In the genomic region with DNA sequence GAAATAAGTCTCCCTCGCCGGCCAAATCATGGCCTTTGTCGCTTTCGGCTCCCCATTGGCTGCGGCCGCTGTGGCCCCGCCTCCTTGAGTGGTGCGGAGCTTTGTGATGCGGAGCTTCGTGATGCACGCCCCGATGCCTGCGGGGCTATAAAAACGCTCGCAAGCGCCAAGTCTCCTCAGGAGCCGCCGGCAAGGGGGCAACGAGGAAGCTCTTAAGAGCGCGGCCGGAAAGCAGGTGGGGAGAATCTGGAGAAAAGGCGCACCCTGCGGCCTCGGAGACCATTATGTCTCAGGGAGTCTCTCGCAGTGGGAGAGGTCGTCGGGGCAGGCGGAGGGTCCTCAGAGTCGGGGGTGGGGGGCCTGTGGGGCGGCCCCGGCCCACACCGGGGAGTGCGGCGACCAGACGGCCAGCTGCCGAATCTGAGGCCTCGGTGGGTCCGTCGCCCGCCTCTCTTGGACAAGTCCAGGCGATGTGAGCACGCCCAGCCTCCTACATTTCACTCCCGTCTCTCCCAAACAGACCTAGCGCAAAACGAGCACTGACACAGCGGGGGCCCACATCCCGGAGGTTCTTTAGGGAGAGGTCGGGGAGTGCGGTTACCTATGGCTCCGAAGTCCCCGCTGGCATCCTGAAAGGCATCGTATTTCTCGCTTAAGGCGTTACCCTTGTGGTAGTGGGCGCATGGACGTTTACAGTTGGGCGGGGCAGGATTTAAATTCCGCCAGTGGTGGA, we compare ENCODE assay signal across 8 cellular contexts. TPM values are rescaled to one million over a fixed set of nuclear protein-coding genes. Genes with fewer than 3 reads are reported as not detected.
DNase-seq lines count a peak whose midpoint lies in the region; ATAC-seq and TF ChIP-seq lines count a peak whose summit lies in the region.

A gene with protein sequence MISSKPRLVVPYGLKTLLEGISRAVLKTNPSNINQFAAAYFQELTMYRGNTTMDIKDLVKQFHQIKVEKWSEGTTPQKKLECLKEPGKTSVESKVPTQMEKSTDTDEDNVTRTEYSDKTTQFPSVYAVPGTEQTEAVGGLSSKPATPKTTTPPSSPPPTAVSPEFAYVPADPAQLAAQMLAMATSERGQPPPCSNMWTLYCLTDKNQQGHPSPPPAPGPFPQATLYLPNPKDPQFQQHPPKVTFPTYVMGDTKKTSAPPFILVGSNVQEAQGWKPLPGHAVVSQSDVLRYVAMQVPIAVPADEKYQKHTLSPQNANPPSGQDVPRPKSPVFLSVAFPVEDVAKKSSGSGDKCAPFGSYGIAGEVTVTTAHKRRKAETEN (plus strand): TSS at position 179 of the 733 bp plus-strand sequence. CDS start 4,053 bp downstream, outside the sequence.

- DNase-seq in A172 (ENCODE audit: low spot score) (peak; percentile 86), NCI-H774 (lab: John Stamatoyannopoulos, UW) (peak; percentile 87), esophagus muscularis mucosa (ENCODE audit: extremely low spot score) (peak; percentile 93)
- peak; percentile 75 to 79 for DNase-seq in activated T-cell treated with anti-CD3 and anti-CD28 coated beads, Interleukin-2, amount 50 U/mL, for 72 hours
- peak; percentile 58 for DNase-seq in stimulated activated CD8-positive, alpha-beta memory T cell treated with anti-CD3 and anti-CD28 coated beads, Interleukin-4, amount 100 ng/mL, for 24 hours (ENCODE audit: low read depth)

- H3K36me3 ChIP-seq in esophagus muscularis mucosa (no peaks in the 10 kb centered on the region), mucosa of stomach (ENCODE audit: control insufficient read depth, insufficient read depth, low read length) (no peaks in the 10 kb centered on the region)

- H3K9ac ChIP-seq in mucosa of stomach (ENCODE audit: low read length): peak within 1 kb of the TSS; percentile 49

- peak within 1 kb of the TSS; percentile 58 to 75 (median 63) for H3K4me3 ChIP-seq in esophagus muscularis mucosa
- H3K4me3 ChIP-seq in mucosa of stomach (ENCODE audit: low read length): peak within 1 kb of the TSS; percentile 29

- peaks cover 0 to 2% of the 10 kb centered on the region in 2 donors for H3K9me3 Mint-ChIP-seq in activated T-cell treated with anti-CD3 and anti-CD28 coated beads, Interleukin-2, amount 50 U/mL, for 72 hours

- peaks cover 7% of the 10 kb centered on the region for H3K27me3 Mint-ChIP-seq in activated T-cell treated with anti-CD3 and anti-CD28 coated beads, Interleukin-2, amount 50 U/mL, for 72 hours (ENCODE audit: low read depth)

- TF ChIP-seq EP300 in esophagus muscularis mucosa (IDR thresholded peaks at IDR 0.05): no peak

- peaks cover 0 to 18% (median 17%) of the 10 kb centered on the region in 4 donors for H3K4me1 ChIP-seq in esophagus muscularis mucosa
- no peaks in the 10 kb centered on the region for H3K4me1 ChIP-seq in mucosa of stomach (ENCODE audit: control insufficient read depth, insufficient read depth, low read length)

- H3K27ac ChIP-seq in esophagus muscularis mucosa (replicated peaks in 1 of 4): peak within 1 kb of the TSS; percentile 48 to 68 (median 56)

- intact Hi-C loops in esophagus muscularis mucosa (cut with DNase I): no loop called here

- H3K27ac Mint-ChIP-seq in activated T-cell treated with anti-CD3 and anti-CD28 coated beads, Interleukin-2, amount 50 U/mL, for 72 hours: peak within 1 kb of the TSS; percentile 64

- TF ChIP-seq CTCF in esophagus muscularis mucosa (IDR thresholded peaks at IDR 0.05): no peak

- peaks cover 25% of the 10 kb centered on the region for H3K4me1 Mint-ChIP-seq in activated T-cell treated with anti-CD3 and anti-CD28 coated beads, Interleukin-2, amount 50 U/mL, for 72 hours (ENCODE audit: low read depth)

- H3K27me3 ChIP-seq in esophagus muscularis mucosa: no peaks in the 10 kb centered on the region
- H3K27me3 ChIP-seq in mucosa of stomach (ENCODE audit: control insufficient read depth, insufficient read depth, low read length): no peaks in the 10 kb centered on the region

- peaks cover 0 to 2% of the 10 kb centered on the region in 2 donors for H3K36me3 Mint-ChIP-seq in activated T-cell treated with anti-CD3 and anti-CD28 coated beads, Interleukin-2, amount 50 U/mL, for 72 hours (ENCODE audit: insufficient read depth in 2 of 2)

- ATAC-seq in GM18858 (IDR thresholded peaks at IDR 0.05; ENCODE audit: unreplicated experiment) (peak; percentile 74), HG03103 (IDR thresholded peaks at IDR 0.05; ENCODE audit: low read depth, unreplicated experiment) (peak; percentile 80)
- ATAC-seq in activated T-cell treated with anti-CD3 and anti-CD28 coated beads, Interleukin-2, amount 50 U/mL, for 72 hours (replicated peaks in 1 of 2): peak; percentile 93 to 94

- no peaks in the 10 kb centered on the region for H3K9me3 ChIP-seq in esophagus muscularis mucosa
- H3K9me3 ChIP-seq in mucosa of stomach (ENCODE audit: control insufficient read depth, low read length): no peaks in the 10 kb centered on the region

- peak within 1 kb of the TSS; percentile 95 to 97 for H3K4me3 Mint-ChIP-seq in activated T-cell treated with anti-CD3 and anti-CD28 coated beads, Interleukin-2, amount 50 U/mL, for 72 hours

- WGBS in esophagus muscularis mucosa: under 1% methylated on average over 29 of the region's 59 CpGs

- TF ChIP-seq POLR2A in esophagus muscularis mucosa (IDR thresholded peaks at IDR 0.05; ENCODE audit: low read depth): peak; percentile 20

RNA-seq across cellular contexts. Expression of the gene that starts here (rescaled TPM):
- total RNA-seq in A172 (2014; rRNA removed; shearing (Covaris generic)): 16.3 and 24.6 TPM in 2 replicates
- 1 to 10 TPM in 1 of 2 donors, under 1 TPM in 1; 0.65 to 2.1 TPM for total RNA-seq in activated T-cell treated with anti-CD3 and anti-CD28 coated beads, Interleukin-2, amount 50 U/mL, for 72 hours
- 1 to 10 TPM; 1.3 to 3.3 (median 2.5) TPM for total RNA-seq in esophagus muscularis mucosa

Comparison
In these comparisons a context has a peak if more than half of its experiments do, and no peak if none do; other contexts are left out.
1. Peak in every context shown above with its lines: DNase-seq, ATAC-seq, H3K4me3 ChIP-seq and H3K27ac ChIP-seq.